ENCODE assay signal across 12 cellular contexts in genomic region chr10:71753091-71753959, GRCh38. TPM values are rescaled to one million over a fixed set of nuclear protein-coding genes. Genes with fewer than 3 reads are reported as not detected.
DNase-seq lines count a peak whose midpoint lies in the region; ATAC-seq and TF ChIP-seq lines count a peak whose summit lies in the region.
"Had no signal": no experiment of that assay in that cellular context is flagged by ENCODE, and none has a peak within 500 bp of the region (broad histone marks: within the 10 kb centered on the region; RNA-seq: fewer than 3 reads in every experiment).

No MANE protein-coding gene starts in this region.

- H3K23ac ChIP-seq in neuronal stem cell (ENCODE audit: low read depth, low read length, poor library complexity), result no peak overlapping the region

- no peak overlapping the region for H4K8ac ChIP-seq in neuronal stem cell (ENCODE audit: low read depth, low read length)

- H2BK120ac ChIP-seq in neuronal stem cell (ENCODE audit: low read depth, low read length), result no peak overlapping the region

- H3K4ac ChIP-seq in neuronal stem cell (ENCODE audit: low read length), result no peak overlapping the region

- H3K36me3 ChIP-seq in liver (ENCODE audit: control insufficient read depth in 4 of 4, insufficient read depth in 3 of 4, low read depth in 1 of 4, low read length in 3 of 4) (peaks cover 0 to 3% (median 0%) of the 10 kb centered on the region in 4 donors), upper lobe of left lung (peaks cover 3 to 76% (median 19%) of the 10 kb centered on the region in 4 donors), neuronal stem cell (replicated peaks in 1 of 2; ENCODE audit: control insufficient read depth in 2 of 2, insufficient read depth in 2 of 2, low read length in 2 of 2) (no peaks in the 10 kb centered on the region)
- H3K36me3 ChIP-seq: prostate gland had no signal

- peaks cover 94% of the 10 kb centered on the region for H3K4me1 Mint-ChIP-seq in activated naive CD4-positive, alpha-beta T cell treated with anti-CD3 and anti-CD28 coated beads for 36 hours (ENCODE audit: low read depth)
- peaks cover 71% of the 10 kb centered on the region for H3K4me1 Mint-ChIP-seq in activated T-helper 17 cell treated with anti-CD3 and anti-CD28 coated beads, Interleukin-2, amount 50 U/mL, for 72 hours

- H3K36me3 Mint-ChIP-seq in activated naive CD4-positive, alpha-beta T cell treated with anti-CD3 and anti-CD28 coated beads for 36 hours (ENCODE audit: low read depth), result peaks cover 51% of the 10 kb centered on the region
- peaks cover 97% of the 10 kb centered on the region for H3K36me3 Mint-ChIP-seq in activated T-helper 17 cell treated with anti-CD3 and anti-CD28 coated beads, Interleukin-2, amount 50 U/mL, for 72 hours (ENCODE audit: low read depth)

- peak overlapping the region; percentile 88 for H3K27ac Mint-ChIP-seq in activated naive CD4-positive, alpha-beta T cell treated with anti-CD3 and anti-CD28 coated beads for 36 hours
- H3K27ac Mint-ChIP-seq in activated T-helper 17 cell treated with anti-CD3 and anti-CD28 coated beads, Interleukin-2, amount 50 U/mL, for 72 hours, result peak overlapping the region; percentile 84

- no peaks in the 10 kb centered on the region for H3K9me3 ChIP-seq in liver (ENCODE audit: control insufficient read depth in 4 of 4, low read length in 3 of 4)
- no peaks in the 10 kb centered on the region for H3K9me3 ChIP-seq in upper lobe of left lung
- no peaks in the 10 kb centered on the region for H3K9me3 ChIP-seq in neuronal stem cell (replicated peaks in 1 of 2; ENCODE audit: control insufficient read depth in 2 of 2, insufficient read depth in 1 of 2, low read depth in 1 of 2, low read length in 2 of 2)
- H3K9me3 ChIP-seq: prostate gland had no signal

- no peak overlapping the region for H2BK12ac ChIP-seq in neuronal stem cell (ENCODE audit: low read length)

- peak in 1 of 4 donors; percentile 54 for TF ChIP-seq POLR2A in upper lobe of left lung (IDR thresholded peaks at IDR 0.05)

- H3K4me3 Mint-ChIP-seq in activated naive CD4-positive, alpha-beta T cell treated with anti-CD3 and anti-CD28 coated beads for 36 hours, result no peak overlapping the region
- peak overlapping the region; percentile 53 for H3K4me3 Mint-ChIP-seq in activated T-helper 17 cell treated with anti-CD3 and anti-CD28 coated beads, Interleukin-2, amount 50 U/mL, for 72 hours

- no peak overlapping the region for H2BK15ac ChIP-seq in neuronal stem cell (ENCODE audit: low read length)

- CTCF ChIA-PET in activated naive CD4-positive, alpha-beta T cell treated with anti-CD3 and anti-CD28 coated beads for 36 hours (lab: Charles Lee), result interaction anchor here (0.7 to 5.9 kb wide), 5 partner anchors 14 to 36 kb away, joined by 3 to 47 read pairs (median 4); partner anchors contain the start of gene VSIR

- H3K79me1 ChIP-seq in neuronal stem cell (ENCODE audit: low read depth, low read length), result no peaks in the 10 kb centered on the region

- no peak overlapping the region for H3K14ac ChIP-seq in neuronal stem cell (ENCODE audit: low read length)

- H3K4me3 ChIP-seq in liver (ENCODE audit: low read depth in 1 of 3, low read length in 3 of 3), result no peak overlapping the region
- H3K4me3 ChIP-seq in upper lobe of left lung, result no peak overlapping the region
- H3K4me3 ChIP-seq in neuronal stem cell (ENCODE audit: low read length in 2 of 2), result no peak overlapping the region
- H3K4me3 ChIP-seq: prostate gland had no signal

- no peak overlapping the region for H2AFZ ChIP-seq in neuronal stem cell (ENCODE audit: low read length)

- H3K18ac ChIP-seq in neuronal stem cell (ENCODE audit: low read length), result no peak overlapping the region

- H3K4me1 ChIP-seq in liver (ENCODE audit: control insufficient read depth in 4 of 4, insufficient read depth in 4 of 4, low read length in 3 of 4), result peaks cover 0 to 22% (median 8%) of the 10 kb centered on the region in 4 donors
- peaks cover 74 to 94% (median 83%) of the 10 kb centered on the region in 4 donors for H3K4me1 ChIP-seq in upper lobe of left lung
- peaks cover 4 to 9% of the 10 kb centered on the region in 2 donors for H3K4me1 ChIP-seq in neuronal stem cell (ENCODE audit: control insufficient read depth in 2 of 2, insufficient read depth in 1 of 2, low read depth in 1 of 2, low read length in 2 of 2)
- H3K4me1 ChIP-seq: prostate gland had no signal

- no peak overlapping the region for H2AK5ac ChIP-seq in neuronal stem cell (ENCODE audit: low read depth, low read length)

- H2BK5ac ChIP-seq in neuronal stem cell (ENCODE audit: low read length), result no peak overlapping the region

- 79% methylated on average over 15 of the region's 15 CpGs for WGBS in liver
- WGBS in upper lobe of left lung, 2 donors, result 72 to 76% methylated on average over 15 of the region's 15 CpGs
- WGBS in neuronal stem cell (ENCODE audit: extremely low coverage in 2 of 2, insufficient read length in 2 of 2, insufficient replicate concordance in 1 of 2), 2 donors, result no CpG with 5 or more reads among the region's 15 CpGs

- TF ChIP-seq CTCF in liver (IDR thresholded peaks at IDR 0.05; ENCODE audit: low read depth, low read length, missing input control) (no peak), upper lobe of left lung (IDR thresholded peaks at IDR 0.05) (no peak)

- peak in 1 of 4 donors; percentile 49 for TF ChIP-seq EP300 in upper lobe of left lung (IDR thresholded peaks at IDR 0.05)

- no peak overlapping the region for H4K91ac ChIP-seq in neuronal stem cell (ENCODE audit: low read depth, low read length, poor library complexity)

- DNase-seq in activated naive CD4-positive, alpha-beta T cell treated with anti-CD3 and anti-CD28 coated beads for 36 hours, result no peak
- DNase-seq in activated naive CD4-positive, alpha-beta T cell treated with Interleukin-2 at 50 U/mL for 16 hours, result no peak
- peak in 1 of 2 donors; percentile 86 for DNase-seq in upper lobe of left lung
- DNase-seq in neuronal stem cell (ENCODE audit: low spot score), result no peak
- DNase-seq: foreskin melanocyte had no signal

- peak in 1 of 2 donors; percentile 13 for TF ChIP-seq RAD21 in liver (IDR thresholded peaks at IDR 0.05)

- ATAC-seq in activated T-helper 17 cell treated with anti-CD3 and anti-CD28 coated beads, Interleukin-2, amount 50 U/mL, for 72 hours (replicated peaks), result no peak
- ATAC-seq in upper lobe of left lung (ENCODE audit: low FRiP score in 2 of 2), result peak; percentile 58 to 64
- ATAC-seq in GM19328 (IDR thresholded peaks at IDR 0.05; ENCODE audit: unreplicated experiment), result no peak
- no peak for ATAC-seq in GM21723 (IDR thresholded peaks at IDR 0.05; ENCODE audit: unreplicated experiment)
- ATAC-seq: Panc1 had no signal

- H3K4me2 ChIP-seq in neuronal stem cell (ENCODE audit: insufficient read depth, low read length, poor library complexity, severe bottlenecking), result no peak overlapping the region

- no peaks in the 10 kb centered on the region for H3K9me3 Mint-ChIP-seq in activated naive CD4-positive, alpha-beta T cell treated with anti-CD3 and anti-CD28 coated beads for 36 hours
- H3K9me3 Mint-ChIP-seq in activated T-helper 17 cell treated with anti-CD3 and anti-CD28 coated beads, Interleukin-2, amount 50 U/mL, for 72 hours, result no peaks in the 10 kb centered on the region

- intact Hi-C loops in activated naive CD4-positive, alpha-beta T cell treated with anti-CD3 and anti-CD28 coated beads for 36 hours (cut with micrococcal nuclease), result no loop called here

- no peaks in the 10 kb centered on the region for H3K27me3 Mint-ChIP-seq in activated naive CD4-positive, alpha-beta T cell treated with anti-CD3 and anti-CD28 coated beads for 36 hours (ENCODE audit: low read depth)
- H3K27me3 Mint-ChIP-seq in activated T-helper 17 cell treated with anti-CD3 and anti-CD28 coated beads, Interleukin-2, amount 50 U/mL, for 72 hours, result no peaks in the 10 kb centered on the region

- H3K27ac ChIP-seq in liver (ENCODE audit: low read depth in 1 of 2, low read length in 2 of 2) (peak overlapping the region; percentile 23 to 64), upper lobe of left lung (peak overlapping the region; percentile 83 to 90 (median 86)), neuronal stem cell (replicated peaks; ENCODE audit: low read length) (no peak overlapping the region)
- H3K27ac ChIP-seq: C4-2B had no signal

- H3K27me3 ChIP-seq in liver (ENCODE audit: control insufficient read depth in 4 of 4, insufficient read depth in 4 of 4, low read length in 3 of 4) (no peaks in the 10 kb centered on the region), upper lobe of left lung (no peaks in the 10 kb centered on the region), neuronal stem cell (ENCODE audit: control insufficient read depth in 3 of 3, insufficient read depth in 3 of 3, low read depth in 1 of 3, low read length in 3 of 3) (peaks cover 0 to 56% (median 0%) of the 10 kb centered on the region in 3 experiments)

- H3K9ac ChIP-seq in liver (ENCODE audit: low read depth in 1 of 2, low read length in 2 of 2) (peak overlapping the region in 1 of 2 donors; percentile 12), neuronal stem cell (ENCODE audit: low read depth, low read length, poor library complexity) (no peak overlapping the region)

RNA-seq across cellular contexts. Expression of gene VSIR, which starts 20.0 kb away (rescaled TPM):
- total RNA-seq in activated naive CD4-positive, alpha-beta T cell treated with anti-CD3 and anti-CD28 coated beads for 36 hours, result 10 to 100 TPM; 52.0 to 55.5 TPM
- 100 to 1,000 TPM in 1 of 2 donors, 10 to 100 TPM in 1; 27.9 to 125 TPM for total RNA-seq in activated T-helper 17 cell treated with anti-CD3 and anti-CD28 coated beads, Interleukin-2, amount 50 U/mL, for 72 hours
- total RNA-seq in liver (10 to 100 TPM; 11.3 to 12.2 TPM), upper lobe of left lung (100 to 1,000 TPM in 2 of 6 donors, 10 to 100 TPM in 4; 51.7 to 167 (median 92.5) TPM)
- polyA plus RNA-seq in liver, result 10 to 100 TPM in 1 of 2 donors, 1 to 10 TPM in 1; 7.2 to 10.3 TPM
- 0.29 TPM for polyA plus RNA-seq in neuronal stem cell (2013, experiment 1 of 2)
- 0.48 TPM for polyA plus RNA-seq in neuronal stem cell (2013, experiment 2 of 2)

RNA-seq across cellular contexts. Expression of gene C10orf105, which starts 33.7 kb away (rescaled TPM):
- total RNA-seq in activated naive CD4-positive, alpha-beta T cell treated with anti-CD3 and anti-CD28 coated beads for 36 hours, result under 1 TPM; 0.32 to 0.36 TPM
- 1 to 10 TPM in 1 of 2 donors, under 1 TPM in 1; 0.04 to 1.0 TPM for total RNA-seq in activated T-helper 17 cell treated with anti-CD3 and anti-CD28 coated beads, Interleukin-2, amount 50 U/mL, for 72 hours
- total RNA-seq in liver (under 1 TPM in 1 of 2 donors, not detected in 1; under 0.01 TPM), upper lobe of left lung (1 to 10 TPM in 1 of 6 donors, under 1 TPM in 4, not detected in 1; 0.15 to 1.0 (median 0.44) TPM)
- polyA plus RNA-seq in liver, result under 1 TPM in 1 of 2 donors, not detected in 1; 0.07 TPM
- polyA plus RNA-seq in neuronal stem cell (2013, experiment 1 of 2), result 1.4 TPM
- polyA plus RNA-seq in neuronal stem cell (2013, experiment 2 of 2), result 1.3 TPM

Comparison
In these comparisons a context has a peak if more than half of its experiments do, and no peak if none do; other contexts are left out.
1. ATAC-seq: peak in upper lobe of left lung (2 of 2); none in activated T-helper 17 cell treated with anti-CD3 and anti-CD28 coated beads, Interleukin-2, amount 50 U/mL, for 72 hours (single experiment), GM19328 (single experiment) and GM21723 (single experiment).